In genomic region chr16:11073407-11073806, GRCh38 we compare ENCODE assay signal across 21 cellular contexts.
DNase-seq lines count a peak whose midpoint lies in the region; ATAC-seq and TF ChIP-seq lines count a peak whose summit lies in the region.
"Had no signal": no experiment of that assay in that cellular context is flagged by ENCODE, and none has a peak within 500 bp of the region (broad histone marks: within the 10 kb centered on the region; RNA-seq: fewer than 3 reads in every experiment).

No MANE protein-coding gene starts in this region.

- no peak for DNase-seq in activated CD4-positive, alpha-beta T cell treated with anti-CD3 and anti-CD28 coated beads, Interleukin-2, amount 10 ng/mL, durations not matched to agents 24 days and 14 days
- DNase-seq in activated CD4-positive, alpha-beta T cell treated with anti-CD3 and anti-CD28 coated beads, Interleukin-2, amount 50 U/mL, for 48 hours = no peak
- DNase-seq in IMR-90 (no peak), neural progenitor cell (ENCODE audit: low spot score) (no peak), PC-9 (no peak), CD14-positive monocyte (ENCODE audit: low spot score) (no peak)
- no peak for DNase-seq in activated naive CD8-positive, alpha-beta T cell treated with anti-CD3 and anti-CD28 coated beads, Interleukin-2, amount 10 ng/mL, durations not matched to agents 7 days and 5 days
- DNase-seq: ACHN; activated naive CD4-positive, alpha-beta T cell; CD8-positive, alpha-beta T cell; heart right ventricle; Karpas-422; left lung; NCI-H1092; NCI-H2029; NCI-H510A; occipital lobe; T-helper 1 cell had no signal

- H2AFZ ChIP-seq in IMR-90 (replicated peaks; ENCODE audit: low read length, poor library complexity) (no peak overlapping the region), neural progenitor cell (replicated peaks) (no peak overlapping the region), PC-9 (no peak overlapping the region)

- H2BK5ac ChIP-seq in IMR-90 (ENCODE audit: low read depth, low read length, poor library complexity, severe bottlenecking) = no peak overlapping the region

- H3K9me3 ChIP-seq in IMR-90 (ENCODE audit: control insufficient read depth, insufficient read depth, low read length) (no peaks in the 10 kb centered on the region), neural progenitor cell (ENCODE audit: low read depth) (no peaks in the 10 kb centered on the region), PC-9 (ENCODE audit: insufficient read depth, low read depth) (no peaks in the 10 kb centered on the region)
- H3K9me3 ChIP-seq: heart right ventricle, left lung had no signal

- no peak for ATAC-seq in IMR-90 (ENCODE audit: low read depth)
- no peak for ATAC-seq in activated naive CD8-positive, alpha-beta T cell treated with anti-CD3 and anti-CD28 coated beads, Interleukin-2, amount 10 ng/mL, durations not matched to agents 7 days and 5 days (ENCODE audit: low read depth)
- ATAC-seq in GM18873 (IDR thresholded peaks at IDR 0.05; ENCODE audit: low FRiP score, unreplicated experiment) = no peak
- ATAC-seq: CD8-positive, alpha-beta T cell; heart right ventricle; left lung; Right ventricle myocardium inferior had no signal

- no peaks in the 10 kb centered on the region for H3K27me3 ChIP-seq in IMR-90 (ENCODE audit: control insufficient read depth, insufficient read depth, low read length)
- no peaks in the 10 kb centered on the region for H3K27me3 ChIP-seq in neural progenitor cell
- H3K27me3 ChIP-seq in PC-9 (ENCODE audit: insufficient read depth, low read depth) = no peaks in the 10 kb centered on the region
- H3K27me3 ChIP-seq: heart right ventricle, left lung had no signal

- H3K9me1 ChIP-seq in IMR-90 (ENCODE audit: insufficient read depth, low read length) = peaks cover 15% of the 10 kb centered on the region

- H3K18ac ChIP-seq in IMR-90 (ENCODE audit: low read depth, low read length) = peak overlapping the region; percentile 30; the same call in 1 of the 2 replicates

- CTCF ChIA-PET in IMR-90 (lab: Yijun Ruan, JAX) = no interaction called here
- CTCF ChIA-PET in PC-9 (lab: Charles Lee) = no interaction called here

- peak overlapping the region; percentile 54 for H3K4ac ChIP-seq in IMR-90 (ENCODE audit: low read depth, low read length)

- no peaks in the 10 kb centered on the region for H3F3A ChIP-seq in neural progenitor cell (ENCODE audit: low read depth)
- H3F3A ChIP-seq in PC-9 (ENCODE audit: insufficient read depth, low read depth) = no peaks in the 10 kb centered on the region

- intact Hi-C loops in activated CD4-positive, alpha-beta T cell treated with anti-CD3 and anti-CD28 coated beads, Interleukin-2, amount 10 ng/mL, durations not matched to agents 24 days and 14 days (cut with micrococcal nuclease) = loop anchor here (5.0 kb wide), 1 partner anchor 34 kb away; no protein-coding TSS in a partner anchor
- intact Hi-C loops in IMR-90 (cut with micrococcal nuclease) (no loop called here), PC-9 (cut with micrococcal nuclease; ENCODE audit: unreplicated experiment) (no loop called here), CD14-positive monocyte (cut with micrococcal nuclease) (no loop called here)

- H3K79me2 ChIP-seq in neural progenitor cell (ENCODE audit: low read depth) = no peaks in the 10 kb centered on the region
- no peaks in the 10 kb centered on the region for H3K79me2 ChIP-seq in PC-9 (ENCODE audit: low read depth)

- peak overlapping the region; percentile 75 for H2AK5ac ChIP-seq in IMR-90 (ENCODE audit: low read depth, low read length)

- H3K4me2 ChIP-seq in IMR-90 (ENCODE audit: low read depth, low read length) (no peak overlapping the region), neural progenitor cell (no peak overlapping the region), PC-9 (no peak overlapping the region)

- H3K36me3 ChIP-seq in IMR-90 (ENCODE audit: control insufficient read depth, insufficient read depth, low read length) (peaks cover 7% of the 10 kb centered on the region; the same call in 1 of the 2 replicates), neural progenitor cell (no peaks in the 10 kb centered on the region), PC-9 (ENCODE audit: low read depth) (no peaks in the 10 kb centered on the region)

- H2AK9ac ChIP-seq in IMR-90 (replicated peaks; ENCODE audit: low read depth, low read length, poor library complexity) = no peak overlapping the region

- BruUV-seq in IMR-90 (replicated peaks; lab: Mats Ljungman, UMichigan) (no TSS peak), PC-9 (replicated peaks; lab: Mats Ljungman, UMichigan) (no TSS peak)

- no peak overlapping the region for H4K8ac ChIP-seq in IMR-90 (ENCODE audit: low read depth in 2 of 2, low read length in 2 of 2)

- POLR2A ChIA-PET in IMR-90 (lab: Charles Lee; ENCODE audit: unreplicated experiment) = no interaction called here
- POLR2A ChIA-PET in activated naive CD8-positive, alpha-beta T cell treated with anti-CD3 and anti-CD28 coated beads, Interleukin-2, amount 10 ng/mL, durations not matched to agents 7 days and 5 days (lab: Charles Lee) = interaction anchor here (0.5 to 4.2 kb wide), 8 partner anchors 9 to 182 kb away, joined by 3 to 20 read pairs (median 5); partner anchors contain the start of gene SOCS1
- POLR2A ChIA-PET in PC-9 (lab: Charles Lee; ENCODE audit: unreplicated experiment) = no interaction called here

- H3K27ac Mint-ChIP-seq in activated CD4-positive, alpha-beta T cell treated with anti-CD3 and anti-CD28 coated beads, Interleukin-2, amount 10 ng/mL, durations not matched to agents 24 days and 14 days = peak overlapping the region; percentile 82
- peak overlapping the region; percentile 77 for H3K27ac Mint-ChIP-seq in activated naive CD8-positive, alpha-beta T cell treated with anti-CD3 and anti-CD28 coated beads, Interleukin-2, amount 10 ng/mL, durations not matched to agents 7 days and 5 days
- H3K27ac Mint-ChIP-seq in neural progenitor cell (no peak overlapping the region), CD14-positive monocyte (peak overlapping the region in 2 of 7 donors; percentile 5 to 9)
- H3K27ac Mint-ChIP-seq: CD8-positive, alpha-beta T cell had no signal

- H3K4me1 Mint-ChIP-seq in activated CD4-positive, alpha-beta T cell treated with anti-CD3 and anti-CD28 coated beads, Interleukin-2, amount 10 ng/mL, durations not matched to agents 24 days and 14 days = peaks cover 76% of the 10 kb centered on the region
- H3K4me1 Mint-ChIP-seq in activated naive CD8-positive, alpha-beta T cell treated with anti-CD3 and anti-CD28 coated beads, Interleukin-2, amount 10 ng/mL, durations not matched to agents 7 days and 5 days = peaks cover 71% of the 10 kb centered on the region
- H3K4me1 Mint-ChIP-seq in neural progenitor cell (peaks cover 23% of the 10 kb centered on the region), CD14-positive monocyte (no peaks in the 10 kb centered on the region)

- H2BK15ac ChIP-seq in IMR-90 (ENCODE audit: low read depth, low read length) = 0 out of 3 replicates have a peak overlapping the region, but pooled peaks have one; percentile 37

- H3K36me3 Mint-ChIP-seq in activated CD4-positive, alpha-beta T cell treated with anti-CD3 and anti-CD28 coated beads, Interleukin-2, amount 10 ng/mL, durations not matched to agents 24 days and 14 days (ENCODE audit: low read depth) = peaks cover 41% of the 10 kb centered on the region
- peaks cover 24% of the 10 kb centered on the region for H3K36me3 Mint-ChIP-seq in activated naive CD8-positive, alpha-beta T cell treated with anti-CD3 and anti-CD28 coated beads, Interleukin-2, amount 10 ng/mL, durations not matched to agents 7 days and 5 days
- H3K36me3 Mint-ChIP-seq in neural progenitor cell (no peaks in the 10 kb centered on the region), CD14-positive monocyte (peaks cover 58 to 71% of the 10 kb centered on the region in 2 donors)

- H4K91ac ChIP-seq in IMR-90 (ENCODE audit: insufficient read depth, low read depth, low read length) = no peak overlapping the region; the same call in 1 of the 2 replicates

- H3K9ac ChIP-seq in IMR-90 (ENCODE audit: low read depth, low read length) = no peak overlapping the region
- H3K9ac ChIP-seq in neural progenitor cell = no peak overlapping the region

- H3K14ac ChIP-seq in IMR-90 (replicated peaks; ENCODE audit: low read depth, low read length) = no peak overlapping the region

- TF ChIP-seq POLR2A in IMR-90 (IDR thresholded peaks at IDR 0.05; ENCODE audit: low read depth, low read length) = no peak

- H3K4me1 ChIP-seq in IMR-90 (ENCODE audit: control insufficient read depth, insufficient read depth, low read length) (peaks cover 20% of the 10 kb centered on the region), neural progenitor cell (no peaks in the 10 kb centered on the region), PC-9 (replicated peaks; ENCODE audit: insufficient read depth) (no peaks in the 10 kb centered on the region)

- H4K20me1 ChIP-seq in IMR-90 (ENCODE audit: insufficient read depth, low read length) (no peaks in the 10 kb centered on the region), neural progenitor cell (ENCODE audit: low read depth) (no peaks in the 10 kb centered on the region), PC-9 (ENCODE audit: insufficient read depth) (no peaks in the 10 kb centered on the region)

- no peaks in the 10 kb centered on the region for H3K27me3 Mint-ChIP-seq in activated CD4-positive, alpha-beta T cell treated with anti-CD3 and anti-CD28 coated beads, Interleukin-2, amount 10 ng/mL, durations not matched to agents 24 days and 14 days
- H3K27me3 Mint-ChIP-seq in activated naive CD8-positive, alpha-beta T cell treated with anti-CD3 and anti-CD28 coated beads, Interleukin-2, amount 10 ng/mL, durations not matched to agents 7 days and 5 days = no peaks in the 10 kb centered on the region
- no peaks in the 10 kb centered on the region for H3K27me3 Mint-ChIP-seq in neural progenitor cell (ENCODE audit: insufficient read depth, low read depth)
- no peaks in the 10 kb centered on the region for H3K27me3 Mint-ChIP-seq in CD14-positive monocyte (ENCODE audit: low read depth in 3 of 3)

- H3K23ac ChIP-seq in IMR-90 (ENCODE audit: low read depth, low read length) = no peak overlapping the region

- H2BK20ac ChIP-seq in IMR-90 (ENCODE audit: low read depth, low read length) = no peak overlapping the region

- no peak overlapping the region for H3K56ac ChIP-seq in IMR-90 (ENCODE audit: extremely low read depth, insufficient read depth, low read length)

- dilution Hi-C loops in IMR-90 (cut with HindIII; ENCODE audit: low sequenced_read_pairs, unreplicated experiment) = no loop called here

- H4K5ac ChIP-seq in IMR-90 (ENCODE audit: low read depth, low read length) = no peak overlapping the region

- 92% methylated on average over 11 of the region's 11 CpGs; no CpG with 5 or more reads in 1 of the 2 experiments for WGBS in IMR-90 (ENCODE audit: extremely low coverage in 2 of 2, insufficient read length in 1 of 2), 2 experiments

- H3K4me3 ChIP-seq in IMR-90 (ENCODE audit: insufficient read depth, low read depth, low read length) = no peak overlapping the region
- H3K4me3 ChIP-seq in neural progenitor cell = no peak overlapping the region
- H3K4me3 ChIP-seq in PC-9 = no peak overlapping the region
- H3K4me3 ChIP-seq: heart right ventricle, left lung had no signal

- in situ Hi-C loops in IMR-90 (cut with MboI; ENCODE audit: low sequenced_read_pairs) = no loop called here

- H3K4me3 Mint-ChIP-seq in activated CD4-positive, alpha-beta T cell treated with anti-CD3 and anti-CD28 coated beads, Interleukin-2, amount 10 ng/mL, durations not matched to agents 24 days and 14 days = peak overlapping the region; percentile 34
- H3K4me3 Mint-ChIP-seq in activated naive CD8-positive, alpha-beta T cell treated with anti-CD3 and anti-CD28 coated beads, Interleukin-2, amount 10 ng/mL, durations not matched to agents 7 days and 5 days = peak overlapping the region; percentile 55
- peak overlapping the region; percentile 30 for H3K4me3 Mint-ChIP-seq in neural progenitor cell
- H3K4me3 Mint-ChIP-seq in CD14-positive monocyte = no peak overlapping the region
- H3K4me3 Mint-ChIP-seq: CD8-positive, alpha-beta T cell had no signal

- TF ChIP-seq CTCF in IMR-90 (conservative IDR thresholded peaks at IDR 0.05; ENCODE audit: low read depth, low read length) = no peak
- no peak for TF ChIP-seq CTCF in neural progenitor cell (IDR thresholded peaks at IDR 0.05)
- TF ChIP-seq CTCF in PC-9 (conservative IDR thresholded peaks at IDR 0.05) = no peak
- TF ChIP-seq CTCF in CD14-positive monocyte (IDR thresholded peaks at IDR 0.05) = no peak

- 0 out of 2 replicates have a peak overlapping the region, but pooled peaks have one; percentile 2 for H2BK120ac ChIP-seq in IMR-90 (ENCODE audit: low read depth, low read length)

- peak overlapping the region; percentile 17; the same call in 1 of the 2 replicates for H3K27ac ChIP-seq in IMR-90 (ENCODE audit: insufficient read depth, low read length)
- H3K27ac ChIP-seq in neural progenitor cell = no peak overlapping the region
- no peak overlapping the region for H3K27ac ChIP-seq in PC-9
- H3K27ac ChIP-seq: heart right ventricle, left lung, VCaP had no signal

- no peaks in the 10 kb centered on the region for H3K9me2 ChIP-seq in PC-9 (ENCODE audit: insufficient read depth)

- H3K9me3 Mint-ChIP-seq in activated CD4-positive, alpha-beta T cell treated with anti-CD3 and anti-CD28 coated beads, Interleukin-2, amount 10 ng/mL, durations not matched to agents 24 days and 14 days = peaks cover 4% of the 10 kb centered on the region
- no peaks in the 10 kb centered on the region for H3K9me3 Mint-ChIP-seq in activated naive CD8-positive, alpha-beta T cell treated with anti-CD3 and anti-CD28 coated beads, Interleukin-2, amount 10 ng/mL, durations not matched to agents 7 days and 5 days
- H3K9me3 Mint-ChIP-seq in neural progenitor cell = no peaks in the 10 kb centered on the region
- H3K9me3 Mint-ChIP-seq in CD14-positive monocyte = no peaks in the 10 kb centered on the region
- H3K9me3 Mint-ChIP-seq: CD8-positive, alpha-beta T cell had no signal

- no peak for TF ChIP-seq RAD21 in IMR-90 (IDR thresholded peaks at IDR 0.05; ENCODE audit: low read length)

- peaks cover 0 to 7% of the 10 kb centered on the region in 2 experiments; a peak in 2 of 4 replicates for H3K79me1 ChIP-seq in IMR-90 (ENCODE audit: low read depth in 1 of 2, low read length in 2 of 2)

Comparison
In these comparisons a context has a peak if more than half of its experiments do, and no peak if none do; other contexts are left out.
1. H3K4me3 Mint-ChIP-seq: peak in activated CD4-positive, alpha-beta T cell treated with anti-CD3 and anti-CD28 coated beads, Interleukin-2, amount 10 ng/mL, durations not matched to agents 24 days and 14 days (single experiment), activated naive CD8-positive, alpha-beta T cell treated with anti-CD3 and anti-CD28 coated beads, Interleukin-2, amount 10 ng/mL, durations not matched to agents 7 days and 5 days (single experiment) and neural progenitor cell (single experiment); none in CD14-positive monocyte (0 of 2).